ENCODE assay signal across 8 cellular contexts in genomic region chr18:54223568-54224241, GRCh38. TPM values are rescaled to one million over a fixed set of nuclear protein-coding genes. Genes with fewer than 3 reads are reported as not detected.
DNase-seq lines count a peak whose midpoint lies in the region; ATAC-seq, FAIRE-seq and TF ChIP-seq lines count a peak whose summit lies in the region.

No MANE protein-coding gene starts in this region.

- peak overlapping the region; percentile 68 to 80 for H3K27ac ChIP-seq in small intestine (ENCODE audit: low read depth in 1 of 2, low read length in 1 of 2)

- FAIRE-seq in small intestine (lab: Jason Lieb, UNC): no peak

- H3K27ac Mint-ChIP-seq in brain: peak overlapping the region; percentile 76 to 97 (median 95)

- no peaks in the 10 kb centered on the region for H3K27me3 ChIP-seq in small intestine (ENCODE audit: control insufficient read depth in 2 of 2, insufficient read depth in 2 of 2, low read length in 2 of 2)

- peaks cover 12% of the 10 kb centered on the region for H3K36me3 Mint-ChIP-seq in brain

- in situ Hi-C loops in GM13976 (cut with MboI; ENCODE audit: low sequenced_read_pairs, unreplicated experiment): no loop called here

- TF ChIP-seq CTCF in GM13976 (IDR thresholded peaks at IDR 0.05; ENCODE audit: borderline replicate concordance, control extremely low read depth, extremely low read depth, insufficient read depth, missing control alignments) (no peak), brain (conservative IDR thresholded peaks at IDR 0.05) (no peak)

- H3K4me3 ChIP-seq in iPS-18c (ENCODE audit: insufficient read depth, low read depth, low read length): peak overlapping the region; percentile 60
- peak overlapping the region; percentile 96 to 99 for H3K4me3 ChIP-seq in small intestine (ENCODE audit: low read depth in 1 of 2, low read length in 2 of 2)

- peak overlapping the region; percentile 93 to 97 (median 96) for H3K4me3 Mint-ChIP-seq in brain

- H3K4me1 ChIP-seq in small intestine (ENCODE audit: control insufficient read depth in 2 of 2, insufficient read depth in 1 of 2, low read depth in 1 of 2, low read length in 1 of 2): peaks cover 5 to 14% of the 10 kb centered on the region in 2 donors

- H3K4me1 Mint-ChIP-seq in brain: peaks cover 42% of the 10 kb centered on the region

- DNase-seq in GM13976 (ENCODE audit: low spot score) (peak; percentile 45), NCI-H1417 (lab: John Stamatoyannopoulos, UW) (peak; percentile 33 to 90 (median 73)), T-helper 22 cell (ENCODE audit: low read depth) (peak; percentile 23), small intestine (peak; percentile 90), NCI-H524 treated with DMSO at 0.1 percent for 48 hours (lab: John Stamatoyannopoulos, UW) (no peak)

- no peaks in the 10 kb centered on the region for H3K9me3 Mint-ChIP-seq in brain

- no peaks in the 10 kb centered on the region for H3K36me3 ChIP-seq in small intestine (ENCODE audit: control insufficient read depth in 2 of 2, insufficient read depth in 2 of 2, low read length in 2 of 2)

- no peaks in the 10 kb centered on the region for H3K27me3 Mint-ChIP-seq in brain

- H3K9me3 ChIP-seq in iPS-18c (ENCODE audit: control insufficient read depth, insufficient read depth, low read length): no peaks in the 10 kb centered on the region
- H3K9me3 ChIP-seq in small intestine (ENCODE audit: control insufficient read depth, low read depth): no peaks in the 10 kb centered on the region

- 1 to 3% (median 1%) methylated on average over 17 to 39 of the region's 39 CpGs for WGBS in small intestine, 3 donors

- ATAC-seq in HG02763 (IDR thresholded peaks at IDR 0.05; ENCODE audit: unreplicated experiment): peak; percentile 12

RNA-seq across cellular contexts. Expression of gene MBD2, which starts 0.8 kb away (rescaled TPM):
- polyA plus RNA-seq in brain (ENCODE audit: insufficient read depth, low read depth, low replicate concordance) (44.5 TPM), small intestine (10 to 100 TPM; 24.0 to 37.6 (median 36.2) TPM)

RNA-seq across cellular contexts. Expression of gene POLI, which starts 45.6 kb away (rescaled TPM):
- polyA plus RNA-seq in brain (ENCODE audit: insufficient read depth, low read depth, low replicate concordance) (6.6 TPM), small intestine (1 to 10 TPM; 4.3 to 7.8 (median 6.1) TPM)
